In genomic region chr5:14722923-14723322, GRCh38 we compare ENCODE assay signal across 1 cellular context.
TF ChIP-seq lines count a peak whose summit lies in the region.

No MANE protein-coding gene starts in this region.

TF ChIP-seq in K562, 482 proteins besides CTCF, POLR2A, EP300 and RAD21 (continued from another document):
- TF ChIP-seq ZNF740 (CRISPR knock-in tag; IDR thresholded peaks at IDR 0.05) (no peak), ZNF740 (tag; IDR thresholded peaks at IDR 0.05) (no peak), MTA2 (IDR thresholded peaks at IDR 0.05; ENCODE audit: low read depth) (no peak), ZNF717 (CRISPR knock-in tag; IDR thresholded peaks at IDR 0.05) (no peak), KLF16 (IDR thresholded peaks at IDR 0.05) (no peak)
- TF ChIP-seq, protein P1, sequence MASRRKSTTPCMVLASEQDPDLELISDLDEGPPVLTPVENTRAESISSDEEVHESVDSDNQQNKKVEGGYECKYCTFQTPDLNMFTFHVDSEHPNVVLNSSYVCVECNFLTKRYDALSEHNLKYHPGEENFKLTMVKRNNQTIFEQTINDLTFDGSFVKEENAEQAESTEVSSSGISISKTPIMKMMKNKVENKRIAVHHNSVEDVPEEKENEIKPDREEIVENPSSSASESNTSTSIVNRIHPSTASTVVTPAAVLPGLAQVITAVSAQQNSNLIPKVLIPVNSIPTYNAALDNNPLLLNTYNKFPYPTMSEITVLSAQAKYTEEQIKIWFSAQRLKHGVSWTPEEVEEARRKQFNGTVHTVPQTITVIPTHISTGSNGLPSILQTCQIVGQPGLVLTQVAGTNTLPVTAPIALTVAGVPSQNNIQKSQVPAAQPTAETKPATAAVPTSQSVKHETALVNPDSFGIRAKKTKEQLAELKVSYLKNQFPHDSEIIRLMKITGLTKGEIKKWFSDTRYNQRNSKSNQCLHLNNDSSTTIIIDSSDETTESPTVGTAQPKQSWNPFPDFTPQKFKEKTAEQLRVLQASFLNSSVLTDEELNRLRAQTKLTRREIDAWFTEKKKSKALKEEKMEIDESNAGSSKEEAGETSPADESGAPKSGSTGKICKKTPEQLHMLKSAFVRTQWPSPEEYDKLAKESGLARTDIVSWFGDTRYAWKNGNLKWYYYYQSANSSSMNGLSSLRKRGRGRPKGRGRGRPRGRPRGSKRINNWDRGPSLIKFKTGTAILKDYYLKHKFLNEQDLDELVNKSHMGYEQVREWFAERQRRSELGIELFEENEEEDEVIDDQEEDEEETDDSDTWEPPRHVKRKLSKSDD (conservative IDR thresholded peaks at IDR 0.05; ENCODE audit: low read length) = no peak
